10 cellular contexts compared by ENCODE assay signal in genomic region chr1:164092603-164093353, GRCh38.
DNase-seq lines count a peak whose midpoint lies in the region; ATAC-seq and TF ChIP-seq lines count a peak whose summit lies in the region.
"Had no signal": no experiment of that assay in that cellular context is flagged by ENCODE, and none has a peak within 500 bp of the region (broad histone marks: within the 10 kb centered on the region; RNA-seq: fewer than 3 reads in every experiment).

No MANE protein-coding gene starts in this region.

- intact Hi-C loops in A673 (cut with micrococcal nuclease; ENCODE audit: unreplicated experiment), result no loop called here

- peaks cover 11% of the 10 kb centered on the region for H3K9me3 ChIP-seq in A673 (ENCODE audit: low read depth, low read length, poor library complexity, severe bottlenecking)

- no peak for ATAC-seq in GM18870 (IDR thresholded peaks at IDR 0.05; ENCODE audit: unreplicated experiment)
- ATAC-seq: esophagus mucosa had no signal

- no peak overlapping the region for H3K27ac ChIP-seq in A673 (ENCODE audit: low read depth, low read length, poor library complexity, severe bottlenecking)

- H3K36me3 ChIP-seq in A673 (ENCODE audit: insufficient read depth, low read length, poor library complexity, severe bottlenecking), result no peaks in the 10 kb centered on the region

- DNase-seq in A673 (ENCODE audit: low spot score), result peak; percentile 39
- DNase-seq in Daoy (ENCODE audit: low read depth), result peak; percentile 2
- DNase-seq in NCI-H69 (lab: John Stamatoyannopoulos, UW), result peak; percentile 48
- DNase-seq in epithelial cell of esophagus (ENCODE audit: low read depth), result peak; percentile 2
- no peak for DNase-seq in CD1c-positive myeloid dendritic cell (ENCODE audit: extremely low spot score)
- DNase-seq in iPS-NIHi11 (ENCODE audit: low spot score), result no peak
- no peak for DNase-seq in islet precursor cell
- DNase-seq: COR-L47 had no signal

- POLR2A ChIA-PET in A673 (lab: Charles Lee; ENCODE audit: low non-redundant PET), result no interaction called here

- H3K27me3 ChIP-seq in A673 (replicated peaks; ENCODE audit: insufficient read depth, low read depth, low read length, poor library complexity), result no peaks in the 10 kb centered on the region

- peak; percentile 36 for TF ChIP-seq CTCF in A673 (conservative IDR thresholded peaks at IDR 0.05; ENCODE audit: low read depth, low read length)
- peak; percentile 17 for TF ChIP-seq CTCF in epithelial cell of esophagus (IDR thresholded peaks at IDR 0.05; ENCODE audit: insufficient read depth, low read depth, low read length, missing control alignments)

- BruUV-seq in A673 (replicated peaks; lab: Mats Ljungman, UMichigan), result no TSS peak

- no peak overlapping the region for H3K4me3 ChIP-seq in A673 (ENCODE audit: low read depth, low read length, poor library complexity, severe bottlenecking)
- no peak overlapping the region for H3K4me3 ChIP-seq in epithelial cell of esophagus (ENCODE audit: low read length)

- CTCF ChIA-PET in A673 (lab: Charles Lee), result no interaction called here

- H3K4me1 ChIP-seq in A673 (ENCODE audit: insufficient read depth, low read length, poor library complexity, severe bottlenecking), result no peaks in the 10 kb centered on the region

Comparison
In these comparisons a context has a peak if more than half of its experiments do, and no peak if none do; other contexts are left out.
1. DNase-seq: peak in A673 (single experiment), Daoy (single experiment), NCI-H69 (single experiment) and epithelial cell of esophagus (single experiment); none in CD1c-positive myeloid dendritic cell (single experiment), iPS-NIHi11 (single experiment) and islet precursor cell (single experiment).